In the genomic region with DNA sequence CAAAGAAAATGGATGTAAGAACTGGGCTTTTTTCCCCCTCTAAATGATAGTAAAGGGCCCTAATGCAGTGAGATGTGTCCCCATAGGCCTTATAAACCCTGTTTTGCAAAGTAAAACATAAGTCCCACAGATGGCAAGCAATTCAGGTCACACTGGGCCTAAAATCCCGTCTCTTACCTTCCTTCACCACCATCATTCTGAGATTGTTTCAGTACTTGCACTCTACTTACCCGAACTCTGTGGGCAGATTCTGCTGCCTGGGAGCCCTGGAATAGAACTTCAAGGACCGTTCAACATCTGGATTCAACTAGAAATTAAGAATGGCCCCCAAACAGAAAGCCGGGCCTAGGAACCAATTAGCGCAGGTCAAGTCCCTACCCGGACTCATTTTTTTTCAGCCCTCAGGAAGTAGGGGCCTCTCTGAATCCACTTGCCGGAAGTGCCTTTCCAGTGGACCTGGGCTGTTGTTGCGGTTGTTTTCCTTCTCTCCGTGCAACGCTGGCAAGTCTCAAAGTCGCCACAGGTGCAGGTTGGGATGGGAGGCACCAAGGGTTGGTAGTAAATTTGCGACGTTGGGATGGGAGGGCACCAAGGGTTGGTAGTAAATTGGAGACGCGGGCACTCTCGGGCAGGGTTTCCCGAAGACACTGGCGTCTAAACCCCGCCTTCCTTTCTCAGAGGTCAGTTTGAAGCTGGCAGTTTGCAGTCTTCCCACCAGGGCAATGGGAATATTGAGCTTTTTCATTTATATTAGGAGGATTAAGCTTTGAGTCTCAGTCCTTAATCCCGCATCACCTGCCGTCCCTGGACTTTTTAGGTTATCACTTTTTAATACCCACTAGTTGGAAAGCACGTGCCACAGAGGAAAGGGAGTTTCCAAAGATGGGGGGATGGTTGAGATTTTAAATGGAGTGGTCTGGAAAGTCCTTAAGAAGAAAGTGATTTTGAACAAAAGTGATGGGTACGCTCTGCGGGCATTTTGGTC, we compare ENCODE assay signal across 8 cellular contexts. TPM values are rescaled to one million over a fixed set of nuclear protein-coding genes. Genes with fewer than 3 reads are reported as not detected.
DNase-seq lines count a peak whose midpoint lies in the region; ATAC-seq and TF ChIP-seq lines count a peak whose summit lies in the region.

A gene with protein sequence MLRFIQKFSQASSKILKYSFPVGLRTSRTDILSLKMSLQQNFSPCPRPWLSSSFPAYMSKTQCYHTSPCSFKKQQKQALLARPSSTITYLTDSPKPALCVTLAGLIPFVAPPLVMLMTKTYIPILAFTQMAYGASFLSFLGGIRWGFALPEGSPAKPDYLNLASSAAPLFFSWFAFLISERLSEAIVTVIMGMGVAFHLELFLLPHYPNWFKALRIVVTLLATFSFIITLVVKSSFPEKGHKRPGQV (plus strand): TSS at position 429 of the 985 bp plus-strand sequence. CDS start 2,888 bp downstream, outside the sequence.

- peak within 1 kb of the TSS; percentile 92 for H3K27ac ChIP-seq in SJCRH30

- H2AFZ ChIP-seq in neuron (ENCODE audit: low read depth, low read length), result peak within 1 kb of the TSS; percentile 56

- H3K4me1 ChIP-seq in SJCRH30 (peaks cover 3% of the 10 kb centered on the region; the same call in 1 of the 2 replicates), neuron (ENCODE audit: insufficient read depth, low read length) (peaks cover 12% of the 10 kb centered on the region)

- DNase-seq in GM12864 (ENCODE audit: low read depth) (peak; percentile 87), MV-4-11 (lab: John Stamatoyannopoulos, UW) (peak; percentile 86), SJCRH30 (peak; percentile 87 to 96), foreskin melanocyte (peak; percentile 90), stromal cell of bone marrow (ENCODE audit: low read depth) (peak; percentile 87)
- peak; percentile 18 to 58 (median 50) for DNase-seq in activated naive CD4-positive, alpha-beta T cell (lab: John Stamatoyannopoulos, UW)

- TF ChIP-seq CTCF in GM12864 (IDR thresholded peaks at IDR 0.05; ENCODE audit: low read depth, low read length, missing control alignments), result no peak

- H3K36me3 ChIP-seq in SJCRH30, result no peaks in the 10 kb centered on the region; the same call in none of the 2 replicates
- peaks cover 18% of the 10 kb centered on the region for H3K36me3 ChIP-seq in neuron (ENCODE audit: insufficient read depth, low read length)

- H3K9me3 ChIP-seq in SJCRH30 (replicated peaks) (no peaks in the 10 kb centered on the region), neuron (ENCODE audit: low read length) (no peaks in the 10 kb centered on the region)

- H3K27me3 ChIP-seq in SJCRH30, result no peaks in the 10 kb centered on the region
- H3K27me3 ChIP-seq in neuron (ENCODE audit: insufficient read depth, low read length), result no peaks in the 10 kb centered on the region

- no peak for ATAC-seq in GM18519 (IDR thresholded peaks at IDR 0.05; ENCODE audit: low FRiP score, unreplicated experiment)

- H3K4me3 ChIP-seq in GM12864 (ENCODE audit: low read depth, low read length) (peak within 1 kb of the TSS; percentile 100), SJCRH30 (peak within 1 kb of the TSS; percentile 88), neuron (ENCODE audit: low read length) (peak within 1 kb of the TSS; percentile 92)

RNA-seq across cellular contexts. Expression of the gene that starts here (rescaled TPM):
- total RNA-seq in SJCRH30 (2014; rRNA removed; shearing (Covaris generic)), result 47.6 and 50.6 TPM in 2 replicates
